ENCODE assay signal across 23 cellular contexts in genomic region chr6:149901444-149902140, GRCh38. TPM values are rescaled to one million over a fixed set of nuclear protein-coding genes. Genes with fewer than 3 reads are reported as not detected.
DNase-seq lines count a peak whose midpoint lies in the region; ATAC-seq, FAIRE-seq and TF ChIP-seq lines count a peak whose summit lies in the region.
"Had no signal": no experiment of that assay in that cellular context is flagged by ENCODE, and none has a peak within 500 bp of the region (broad histone marks: within the 10 kb centered on the region; RNA-seq: fewer than 3 reads in every experiment).

No MANE protein-coding gene starts in this region.

- no peak overlapping the region for H2BK15ac ChIP-seq in neuronal stem cell (ENCODE audit: low read length)

- no peak overlapping the region for H3K27ac ChIP-seq in right atrium auricular region
- no peak overlapping the region for H3K27ac ChIP-seq in right cardiac atrium (ENCODE audit: low read length)
- no peak overlapping the region for H3K27ac ChIP-seq in neuronal stem cell (replicated peaks; ENCODE audit: low read length)
- no peak overlapping the region for H3K27ac ChIP-seq in HepG2 (ENCODE audit: extremely low read length, insufficient read depth, low read length)
- H3K27ac ChIP-seq: KMS-11 had no signal

- in situ Hi-C loops in HepG2 (cut with HindIII; ENCODE audit: extremely low pct_ligation_motif_present, low pct_unique_long_range_greater_than_20kb) = no loop called here

- no peaks in the 10 kb centered on the region for H3K36me3 Mint-ChIP-seq in natural killer cell

- WGBS in right cardiac atrium = 87% methylated on average over 6 of the region's 6 CpGs
- WGBS in neuronal stem cell (ENCODE audit: extremely low coverage in 2 of 2, insufficient read length in 2 of 2, insufficient replicate concordance in 1 of 2), 2 donors = no CpG with 5 or more reads among the region's 6 CpGs
- WGBS in HepG2 (ENCODE audit: low lambda C conversion rate) = 41% methylated on average over 6 of the region's 6 CpGs

- peak overlapping the region; percentile 10 for H2AK5ac ChIP-seq in neuronal stem cell (ENCODE audit: low read depth, low read length)

- H2BK120ac ChIP-seq in neuronal stem cell (ENCODE audit: low read depth, low read length) = no peak overlapping the region

- no peaks in the 10 kb centered on the region for H3K4me1 Mint-ChIP-seq in natural killer cell

- no peak overlapping the region for H3K4me3 Mint-ChIP-seq in natural killer cell
- H3K4me3 Mint-ChIP-seq: HFFc6 had no signal

- H3K27me3 ChIP-seq in right atrium auricular region = no peaks in the 10 kb centered on the region
- H3K27me3 ChIP-seq in right cardiac atrium (ENCODE audit: control insufficient read depth, insufficient read depth) = no peaks in the 10 kb centered on the region
- H3K27me3 ChIP-seq in neuronal stem cell (ENCODE audit: control insufficient read depth in 3 of 3, insufficient read depth in 3 of 3, low read depth in 1 of 3, low read length in 3 of 3) = peaks cover 0 to 31% (median 0%) of the 10 kb centered on the region in 3 experiments
- peaks cover 11 to 75% of the 10 kb centered on the region in 2 experiments for H3K27me3 ChIP-seq in HepG2 (ENCODE audit: control insufficient read depth in 1 of 2, insufficient read depth in 2 of 2, low read length in 2 of 2)

- H4K8ac ChIP-seq in neuronal stem cell (ENCODE audit: low read depth, low read length) = no peak overlapping the region

- H2BK5ac ChIP-seq in neuronal stem cell (ENCODE audit: low read length) = no peak overlapping the region

- H3K14ac ChIP-seq in neuronal stem cell (ENCODE audit: low read length) = no peak overlapping the region

- ATAC-seq in right cardiac atrium (no peak), natural killer cell (no peak), HepG2 (no peak)

- no peaks in the 10 kb centered on the region for H3K36me3 ChIP-seq in right atrium auricular region
- no peaks in the 10 kb centered on the region for H3K36me3 ChIP-seq in neuronal stem cell (replicated peaks in 1 of 2; ENCODE audit: control insufficient read depth in 2 of 2, insufficient read depth in 2 of 2, low read length in 2 of 2)
- H3K36me3 ChIP-seq in HepG2 (replicated peaks in 1 of 2; ENCODE audit: control insufficient read depth in 1 of 2, insufficient read depth in 2 of 2, low read length in 2 of 2) = no peaks in the 10 kb centered on the region
- H3K36me3 ChIP-seq: HAP-1 had no signal

- no peak for FAIRE-seq in HepG2 (lab: Jason Lieb, UNC)
- FAIRE-seq: GM12891 had no signal

- H3K23ac ChIP-seq in neuronal stem cell (ENCODE audit: low read depth, low read length, poor library complexity) = no peak overlapping the region

- H2BK12ac ChIP-seq in neuronal stem cell (ENCODE audit: low read length) = no peak overlapping the region

- TF ChIP-seq CTCF in right atrium auricular region (IDR thresholded peaks at IDR 0.05) (no peak), natural killer cell (IDR thresholded peaks at IDR 0.05) (no peak), HepG2 (CRISPR knock-in tag; IDR thresholded peaks at IDR 0.05) (no peak)

- DNase-seq in NCI-H2171 treated with DMSO at 0.1 percent for 48 hours (lab: John Stamatoyannopoulos, UW) (peak; percentile 3), NCI-H2171 (lab: John Stamatoyannopoulos, UW) (no peak), right atrium auricular region (ENCODE audit: low spot score) (peak; percentile 32), right cardiac atrium (no peak), neuronal stem cell (ENCODE audit: low spot score) (no peak), natural killer cell (no peak), HepG2 (ENCODE audit: low spot score) (no peak)
- DNase-seq: Calu3, DMS79 treated with DMSO at 0.1 percent for 48 hours, GF-D8, GOT3, HFFc6, IMR-90, MM.1S, NCI-H2029, NCI-H446 treated with DMSO at 0.1 percent for 48 hours, NCI-H526, NCI-H82, RPMI8226, SHP77 treated with DMSO at 0.1 percent for 48 hours had no signal

- intact Hi-C loops in right cardiac atrium (cut with DNase I) (no loop called here), natural killer cell (cut with micrococcal nuclease) (no loop called here), HepG2 (cut with micrococcal nuclease; ENCODE audit: unreplicated experiment) (no loop called here)

- no peak overlapping the region for H3K27ac Mint-ChIP-seq in natural killer cell
- H3K27ac Mint-ChIP-seq: HFFc6 had no signal

- no peaks in the 10 kb centered on the region for H3K9me3 Mint-ChIP-seq in natural killer cell
- H3K9me3 Mint-ChIP-seq: HFFc6 had no signal

- no TSS peak for BruUV-seq in HepG2 (replicated peaks; lab: Mats Ljungman, UMichigan)

- H3K4me1 ChIP-seq in right atrium auricular region (peaks cover 0 to 28% of the 10 kb centered on the region in 2 donors), right cardiac atrium (ENCODE audit: control insufficient read depth, insufficient read depth, low read length) (peaks cover 10% of the 10 kb centered on the region), neuronal stem cell (ENCODE audit: control insufficient read depth in 2 of 2, insufficient read depth in 1 of 2, low read depth in 1 of 2, low read length in 2 of 2) (no peaks in the 10 kb centered on the region), HepG2 (ENCODE audit: insufficient read depth, low read length) (peaks cover 28% of the 10 kb centered on the region)
- H3K4me1 ChIP-seq: HAP-1 had no signal

- no peak overlapping the region for H3K4ac ChIP-seq in neuronal stem cell (ENCODE audit: low read length)

- H3K4me2 ChIP-seq in neuronal stem cell (ENCODE audit: insufficient read depth, low read length, poor library complexity, severe bottlenecking) (no peak overlapping the region), HepG2 (ENCODE audit: low read depth, low read length) (no peak overlapping the region)
- H3K4me2 ChIP-seq: KMS-11 had no signal

- H2AFZ ChIP-seq in neuronal stem cell (ENCODE audit: low read length) = no peak overlapping the region
- H2AFZ ChIP-seq in HepG2 (ENCODE audit: low read length) = no peak overlapping the region

- no peak overlapping the region for H3K18ac ChIP-seq in neuronal stem cell (ENCODE audit: low read length)

- TF ChIP-seq POLR2A in HepG2 (IDR thresholded peaks at IDR 0.05; ENCODE audit: insufficient read depth in 1 of 2, low read depth in 2 of 2, low read length in 2 of 2) = no peak

- H3K79me2 ChIP-seq in HepG2 (ENCODE audit: insufficient read depth, low read length) = no peaks in the 10 kb centered on the region

- H4K91ac ChIP-seq in neuronal stem cell (ENCODE audit: low read depth, low read length, poor library complexity) = no peak overlapping the region

- POLR2A ChIA-PET in HepG2 (lab: Yijun Ruan, JAX) = no interaction called here

- CTCF ChIA-PET in HepG2 (lab: Yijun Ruan, JAX; ENCODE audit: low intra/inter-chr PET ratio, low total read pairs) = no interaction called here

- H3K9ac ChIP-seq in neuronal stem cell (ENCODE audit: low read depth, low read length, poor library complexity) = peak overlapping the region; percentile 12
- no peak overlapping the region for H3K9ac ChIP-seq in HepG2 (ENCODE audit: insufficient read depth, low read depth, low read length)
- H3K9ac ChIP-seq: KMS-11 had no signal

- no peak for TF ChIP-seq EP300 in HepG2 (IDR thresholded peaks at IDR 0.05; ENCODE audit: low read depth in 2 of 2, low read length in 2 of 2)
- TF ChIP-seq EP300 in HepG2 (CRISPR knock-in tag; IDR thresholded peaks at IDR 0.05; ENCODE audit: borderline replicate concordance) = no peak

- no peak for TF ChIP-seq RAD21 in HepG2 (CRISPR knock-in tag; IDR thresholded peaks at IDR 0.05)

- H3K9me3 ChIP-seq in right atrium auricular region = no peaks in the 10 kb centered on the region
- no peaks in the 10 kb centered on the region for H3K9me3 ChIP-seq in right cardiac atrium (ENCODE audit: control insufficient read depth, low read length)
- H3K9me3 ChIP-seq in neuronal stem cell (replicated peaks in 1 of 2; ENCODE audit: control insufficient read depth in 2 of 2, insufficient read depth in 1 of 2, low read depth in 1 of 2, low read length in 2 of 2) = no peaks in the 10 kb centered on the region
- no peaks in the 10 kb centered on the region for H3K9me3 ChIP-seq in HepG2 (ENCODE audit: low read length)
- H3K9me3 ChIP-seq: HAP-1 had no signal

- peaks cover 9 to 10% of the 10 kb centered on the region in 2 donors for H3K27me3 Mint-ChIP-seq in natural killer cell (ENCODE audit: low read depth in 2 of 2)

- H3K79me1 ChIP-seq in neuronal stem cell (ENCODE audit: low read depth, low read length) = no peaks in the 10 kb centered on the region

- H3K4me3 ChIP-seq in right atrium auricular region = no peak overlapping the region
- H3K4me3 ChIP-seq in right cardiac atrium (ENCODE audit: low read length) = no peak overlapping the region
- no peak overlapping the region for H3K4me3 ChIP-seq in neuronal stem cell (ENCODE audit: low read length in 2 of 2)
- no peak overlapping the region for H3K4me3 ChIP-seq in HepG2 (replicated peaks in 1 of 3; ENCODE audit: insufficient read depth in 1 of 3, low read depth in 2 of 3, low read length in 3 of 3)
- H3K4me3 ChIP-seq: HAP-1 had no signal

- no peaks in the 10 kb centered on the region for H4K20me1 ChIP-seq in HepG2 (ENCODE audit: insufficient read depth, low read length)

RNA-seq across cellular contexts. Expression of gene RAET1E, which starts 3.7 kb away (rescaled TPM):
- total RNA-seq in right atrium auricular region (1 to 10 TPM in 1 of 2 donors, under 1 TPM in 1; 0.52 to 4.3 TPM), right cardiac atrium (under 1 TPM; 0.17 to 0.45 (median 0.39) TPM), natural killer cell (not detected), HepG2 (2016; rRNA removed; fragmentation: Illumina TruSeq; extraction: Trizol) (not detected in 2 replicates)
- polyA plus RNA-seq in right cardiac atrium (0.41 TPM), HepG2 (2011; rRNA removed) (not detected in 2 replicates)
- not detected for polyA plus RNA-seq in neuronal stem cell (2013, experiment 1 of 2)
- not detected for polyA plus RNA-seq in neuronal stem cell (2013, experiment 2 of 2)
- total RNA-seq in HepG2 (2016; cell fraction: cytosol; rRNA removed; fragmentation: Illumina TruSeq; extraction: Trizol; ENCODE audit: low read depth) = not detected in 2 replicates
- not detected in 2 replicates for total RNA-seq in HepG2 (2016; cell fraction: insoluble cytoplasmic fraction; rRNA removed; fragmentation: Illumina TruSeq; extraction: Trizol)
- not detected in 2 replicates for total RNA-seq in HepG2 (2016; cell fraction: membrane; rRNA removed; fragmentation: Illumina TruSeq; extraction: Trizol)
- not detected in 2 replicates for total RNA-seq in HepG2 (2016; cell fraction: nucleus; rRNA removed; fragmentation: Illumina TruSeq; extraction: Trizol)
- polyA plus RNA-seq in HepG2 (2011; cell fraction: cytosol; rRNA removed) = not detected in 2 replicates
- not detected in 2 replicates for polyA plus RNA-seq in HepG2 (2011; cell fraction: nucleus; rRNA removed)
- polyA plus RNA-seq in HepG2 (2012) = not detected in 2 replicates
- not detected in 2 replicates for polyA plus RNA-seq in HepG2 (2016; cell fraction: cytosol; fragmentation: Illumina TruSeq; extraction: Trizol; ENCODE audit: low read depth)
- polyA plus RNA-seq in HepG2 (2016; cell fraction: insoluble cytoplasmic fraction; fragmentation: Illumina TruSeq; extraction: Trizol; ENCODE audit: low read depth) = not detected in 2 replicates
- not detected in 2 replicates for polyA plus RNA-seq in HepG2 (2016; cell fraction: membrane; fragmentation: Illumina TruSeq; extraction: Trizol; ENCODE audit: low read depth)
- not detected in 2 replicates for polyA plus RNA-seq in HepG2 (2016; cell fraction: nucleus; fragmentation: Illumina TruSeq; extraction: Trizol; ENCODE audit: insufficient read depth, low read depth)
- 19.1 TPM in 1 of 2 replicates, not detected in the other for polyA minus RNA-seq in HepG2 (2011; rRNA and poly(A)+ RNA removed; ENCODE audit: low replicate concordance)
- polyA minus RNA-seq in HepG2 (2011; cell fraction: cytosol; rRNA and poly(A)+ RNA removed) = not detected in 2 replicates
- not detected in 2 replicates for polyA minus RNA-seq in HepG2 (2011; cell fraction: nucleus; rRNA and poly(A)+ RNA removed)
- total RNA-seq: Calu3, IMR-90 had no signal
- polyA plus RNA-seq: IMR-90 had no signal

RNA-seq across cellular contexts. Expression of gene RAET1G, which starts 21.3 kb away (rescaled TPM):
- 1 to 10 TPM; 1.5 to 1.6 TPM for total RNA-seq in right atrium auricular region
- under 1 TPM in 1 of 4 donors, not detected in 3; 0.43 TPM for total RNA-seq in right cardiac atrium
- polyA plus RNA-seq in right cardiac atrium = 0.20 TPM
- 0.04 TPM for polyA plus RNA-seq in neuronal stem cell (2013, experiment 1 of 2)
- not detected for polyA plus RNA-seq in neuronal stem cell (2013, experiment 2 of 2)
- under 1 TPM in 1 of 3 donors, not detected in 2; 0.43 TPM for total RNA-seq in natural killer cell
- total RNA-seq in HepG2 (2016; rRNA removed; fragmentation: Illumina TruSeq; extraction: Trizol) = not detected in 2 replicates
- not detected in 2 replicates for total RNA-seq in HepG2 (2016; cell fraction: cytosol; rRNA removed; fragmentation: Illumina TruSeq; extraction: Trizol; ENCODE audit: low read depth)
- total RNA-seq in HepG2 (2016; cell fraction: insoluble cytoplasmic fraction; rRNA removed; fragmentation: Illumina TruSeq; extraction: Trizol) = not detected in 2 replicates
- not detected in 2 replicates for total RNA-seq in HepG2 (2016; cell fraction: membrane; rRNA removed; fragmentation: Illumina TruSeq; extraction: Trizol)
- not detected in 2 replicates for total RNA-seq in HepG2 (2016; cell fraction: nucleus; rRNA removed; fragmentation: Illumina TruSeq; extraction: Trizol)
- not detected in 2 replicates for polyA plus RNA-seq in HepG2 (2011; rRNA removed)
- polyA plus RNA-seq in HepG2 (2011; cell fraction: cytosol; rRNA removed) = not detected in 2 replicates
- not detected in 2 replicates for polyA plus RNA-seq in HepG2 (2011; cell fraction: nucleus; rRNA removed)
- not detected in 2 replicates for polyA plus RNA-seq in HepG2 (2012)
- not detected in 2 replicates for polyA plus RNA-seq in HepG2 (2016; cell fraction: cytosol; fragmentation: Illumina TruSeq; extraction: Trizol; ENCODE audit: low read depth)
- polyA plus RNA-seq in HepG2 (2016; cell fraction: insoluble cytoplasmic fraction; fragmentation: Illumina TruSeq; extraction: Trizol; ENCODE audit: low read depth) = not detected in 2 replicates
- polyA plus RNA-seq in HepG2 (2016; cell fraction: membrane; fragmentation: Illumina TruSeq; extraction: Trizol; ENCODE audit: low read depth) = not detected in 2 replicates
- polyA plus RNA-seq in HepG2 (2016; cell fraction: nucleus; fragmentation: Illumina TruSeq; extraction: Trizol; ENCODE audit: insufficient read depth, low read depth) = not detected in 2 replicates
- polyA minus RNA-seq in HepG2 (2011; rRNA and poly(A)+ RNA removed; ENCODE audit: low replicate concordance) = 6.1 TPM in 1 of 2 replicates, not detected in the other
- polyA minus RNA-seq in HepG2 (2011; cell fraction: cytosol; rRNA and poly(A)+ RNA removed) = not detected in 2 replicates
- not detected in 2 replicates for polyA minus RNA-seq in HepG2 (2011; cell fraction: nucleus; rRNA and poly(A)+ RNA removed)

RNA-seq across cellular contexts. Expression of gene LRP11, which starts 37.4 kb away (rescaled TPM):
- total RNA-seq in right atrium auricular region (10 to 100 TPM; 17.0 to 25.7 TPM), right cardiac atrium (10 to 100 TPM; 16.8 to 36.6 (median 23.5) TPM), natural killer cell (under 1 TPM; 0.16 to 0.43 (median 0.26) TPM), HepG2 (2016; rRNA removed; fragmentation: Illumina TruSeq; extraction: Trizol) (32.1 and 48.9 TPM in 2 replicates)
- polyA plus RNA-seq in right cardiac atrium (11.5 TPM), HepG2 (2011; rRNA removed) (32.4 and 35.8 TPM in 2 replicates)
- 4.7 TPM for polyA plus RNA-seq in neuronal stem cell (2013, experiment 1 of 2)
- polyA plus RNA-seq in neuronal stem cell (2013, experiment 2 of 2) = 4.9 TPM
- total RNA-seq in HepG2 (2016; cell fraction: cytosol; rRNA removed; fragmentation: Illumina TruSeq; extraction: Trizol; ENCODE audit: low read depth) = 13.6 and 13.7 TPM in 2 replicates
- total RNA-seq in HepG2 (2016; cell fraction: insoluble cytoplasmic fraction; rRNA removed; fragmentation: Illumina TruSeq; extraction: Trizol) = 32.2 and 47.6 TPM in 2 replicates
- 24.5 and 28.9 TPM in 2 replicates for total RNA-seq in HepG2 (2016; cell fraction: membrane; rRNA removed; fragmentation: Illumina TruSeq; extraction: Trizol)
- total RNA-seq in HepG2 (2016; cell fraction: nucleus; rRNA removed; fragmentation: Illumina TruSeq; extraction: Trizol) = 41.9 and 47.5 TPM in 2 replicates
- polyA plus RNA-seq in HepG2 (2011; cell fraction: cytosol; rRNA removed) = 25.8 and 29.0 TPM in 2 replicates
- 17.4 and 23.9 TPM in 2 replicates for polyA plus RNA-seq in HepG2 (2011; cell fraction: nucleus; rRNA removed)
- polyA plus RNA-seq in HepG2 (2012) = 41.6 TPM in 2 replicates
- 5.0 and 5.9 TPM in 2 replicates for polyA plus RNA-seq in HepG2 (2016; cell fraction: cytosol; fragmentation: Illumina TruSeq; extraction: Trizol; ENCODE audit: low read depth)
- 33.9 and 34.7 TPM in 2 replicates for polyA plus RNA-seq in HepG2 (2016; cell fraction: insoluble cytoplasmic fraction; fragmentation: Illumina TruSeq; extraction: Trizol; ENCODE audit: low read depth)
- polyA plus RNA-seq in HepG2 (2016; cell fraction: membrane; fragmentation: Illumina TruSeq; extraction: Trizol; ENCODE audit: low read depth) = 16.2 and 18.5 TPM in 2 replicates
- 61.0 and 62.4 TPM in 2 replicates for polyA plus RNA-seq in HepG2 (2016; cell fraction: nucleus; fragmentation: Illumina TruSeq; extraction: Trizol; ENCODE audit: insufficient read depth, low read depth)
- 115 and 160 TPM in 2 replicates for polyA minus RNA-seq in HepG2 (2011; rRNA and poly(A)+ RNA removed; ENCODE audit: low replicate concordance)
- 33.6 and 36.5 TPM in 2 replicates for polyA minus RNA-seq in HepG2 (2011; cell fraction: cytosol; rRNA and poly(A)+ RNA removed)
- 18.3 and 25.0 TPM in 2 replicates for polyA minus RNA-seq in HepG2 (2011; cell fraction: nucleus; rRNA and poly(A)+ RNA removed)

RNA-seq across cellular contexts. Expression of gene ULBP2, which starts 40.2 kb away (rescaled TPM):
- 1 to 10 TPM in 1 of 2 donors, under 1 TPM in 1; 0.82 to 2.4 TPM for total RNA-seq in right atrium auricular region
- total RNA-seq in right cardiac atrium = 1 to 10 TPM in 3 of 4 donors, under 1 TPM in 1; 0.31 to 1.2 (median 1.1) TPM
- 1.1 TPM for polyA plus RNA-seq in right cardiac atrium
- polyA plus RNA-seq in neuronal stem cell (2013, experiment 1 of 2) = not detected
- polyA plus RNA-seq in neuronal stem cell (2013, experiment 2 of 2) = 0.03 TPM
- 1 to 10 TPM in 2 of 3 donors, under 1 TPM in 1; 0.98 to 2.4 (median 2.4) TPM for total RNA-seq in natural killer cell
- total RNA-seq in HepG2 (2016; rRNA removed; fragmentation: Illumina TruSeq; extraction: Trizol) = not detected in 2 replicates
- not detected in 2 replicates for total RNA-seq in HepG2 (2016; cell fraction: cytosol; rRNA removed; fragmentation: Illumina TruSeq; extraction: Trizol; ENCODE audit: low read depth)
- not detected in 2 replicates for total RNA-seq in HepG2 (2016; cell fraction: insoluble cytoplasmic fraction; rRNA removed; fragmentation: Illumina TruSeq; extraction: Trizol)
- total RNA-seq in HepG2 (2016; cell fraction: membrane; rRNA removed; fragmentation: Illumina TruSeq; extraction: Trizol) = not detected in 2 replicates
- total RNA-seq in HepG2 (2016; cell fraction: nucleus; rRNA removed; fragmentation: Illumina TruSeq; extraction: Trizol) = not detected in 2 replicates
- polyA plus RNA-seq in HepG2 (2011; rRNA removed) = not detected in 2 replicates
- not detected in 2 replicates for polyA plus RNA-seq in HepG2 (2011; cell fraction: cytosol; rRNA removed)
- not detected in 2 replicates for polyA plus RNA-seq in HepG2 (2011; cell fraction: nucleus; rRNA removed)
- polyA plus RNA-seq in HepG2 (2012) = not detected in 2 replicates
- polyA plus RNA-seq in HepG2 (2016; cell fraction: cytosol; fragmentation: Illumina TruSeq; extraction: Trizol; ENCODE audit: low read depth) = not detected in 2 replicates
- polyA plus RNA-seq in HepG2 (2016; cell fraction: insoluble cytoplasmic fraction; fragmentation: Illumina TruSeq; extraction: Trizol; ENCODE audit: low read depth) = not detected in 2 replicates
- not detected in 2 replicates for polyA plus RNA-seq in HepG2 (2016; cell fraction: membrane; fragmentation: Illumina TruSeq; extraction: Trizol; ENCODE audit: low read depth)
- polyA plus RNA-seq in HepG2 (2016; cell fraction: nucleus; fragmentation: Illumina TruSeq; extraction: Trizol; ENCODE audit: insufficient read depth, low read depth) = not detected in 2 replicates
- polyA minus RNA-seq in HepG2 (2011; rRNA and poly(A)+ RNA removed; ENCODE audit: low replicate concordance) = not detected in 2 replicates
- not detected in 2 replicates for polyA minus RNA-seq in HepG2 (2011; cell fraction: cytosol; rRNA and poly(A)+ RNA removed)
- not detected in 2 replicates for polyA minus RNA-seq in HepG2 (2011; cell fraction: nucleus; rRNA and poly(A)+ RNA removed)

Comparison
In these comparisons a context has a peak if more than half of its experiments do, and no peak if none do; other contexts are left out.
1. DNase-seq: peak in NCI-H2171 treated with DMSO at 0.1 percent for 48 hours (single experiment) and right atrium auricular region (single experiment); none in NCI-H2171 (single experiment), right cardiac atrium (0 of 3), neuronal stem cell (single experiment), natural killer cell (single experiment) and HepG2 (single experiment).
2. RNA of gene LRP11, which starts 37.4 kb away (total RNA-seq): 13.6 to 48.9 TPM in HepG2, 17.0 to 25.7 TPM in right atrium auricular region and 16.8 to 36.6 TPM in right cardiac atrium; 0.16 to 0.43 TPM in natural killer cell; every median in the first group is over 10 times any median in the second.